Comparison of ENCODE assay signal across 1 cellular context in genomic region chr11:64876835-64877341, GRCh38.
TF ChIP-seq lines count a peak whose summit lies in the region.

No MANE protein-coding gene starts in this region.

TF ChIP-seq in GM23338, 12 proteins besides CTCF, POLR2A, EP300 and RAD21 (continued from another document):
- no peak for TF ChIP-seq STAT1 (IDR thresholded peaks at IDR 0.05; ENCODE audit: unreplicated experiment)
- no peak for TF ChIP-seq CREB1 (CRISPR knock-in tag; IDR thresholded peaks at IDR 0.05; ENCODE audit: low read depth)
- no peak for TF ChIP-seq REST (IDR thresholded peaks at IDR 0.05; ENCODE audit: unreplicated experiment)
- no peak for TF ChIP-seq EZH2 (IDR thresholded peaks at IDR 0.05; ENCODE audit: low read depth, unreplicated experiment)
- TF ChIP-seq ETS1 (IDR thresholded peaks at IDR 0.05) = no peak
TF ChIP-seq in GM23338: peak in this region for 0.
